Comparison of ENCODE assay signal across 23 cellular contexts in genomic region chrX:133657455-133657854, GRCh38.
DNase-seq lines count a peak whose midpoint lies in the region; ATAC-seq and TF ChIP-seq lines count a peak whose summit lies in the region.
"Had no signal": no experiment of that assay in that cellular context is flagged by ENCODE, and none has a peak within 500 bp of the region (broad histone marks: within the 10 kb centered on the region; RNA-seq: fewer than 3 reads in every experiment).

No MANE protein-coding gene starts in this region.

- peaks cover 26% of the 10 kb centered on the region for H3K36me3 Mint-ChIP-seq in nephron progenitor cell (ENCODE audit: low read depth)
- H3K36me3 Mint-ChIP-seq in progenitor cell of endocrine pancreas (ENCODE audit: insufficient read depth) = no peaks in the 10 kb centered on the region
- H3K36me3 Mint-ChIP-seq: CD4-positive, CD25-positive, alpha-beta regulatory T cell; CD8-positive, alpha-beta T cell had no signal

- H3K9me3 ChIP-seq in cardiac muscle cell (ENCODE audit: low read depth) (no peaks in the 10 kb centered on the region), right cardiac atrium (ENCODE audit: control insufficient read depth, low read length) (no peaks in the 10 kb centered on the region), body of pancreas (no peaks in the 10 kb centered on the region)
- H3K9me3 ChIP-seq: BLaER1, Caco-2, HAP-1 had no signal

- H3K27ac Mint-ChIP-seq in nephron progenitor cell (peak overlapping the region; percentile 46), progenitor cell of endocrine pancreas (peak overlapping the region; percentile 66)
- H3K27ac Mint-ChIP-seq: B cell; CD4-positive, CD25-positive, alpha-beta regulatory T cell; CD8-positive, alpha-beta T cell; GM23338; HFFc6 had no signal

- no peaks in the 10 kb centered on the region for H3K27me3 ChIP-seq in cardiac muscle cell
- no peaks in the 10 kb centered on the region for H3K27me3 ChIP-seq in right cardiac atrium (ENCODE audit: control insufficient read depth, insufficient read depth)
- H3K27me3 ChIP-seq in body of pancreas = no peaks in the 10 kb centered on the region

- no peaks in the 10 kb centered on the region for H3K36me3 ChIP-seq in cardiac muscle cell
- no peaks in the 10 kb centered on the region for H3K36me3 ChIP-seq in body of pancreas (replicated peaks in 1 of 2; ENCODE audit: insufficient read depth in 1 of 2, low read depth in 2 of 2)
- H3K36me3 ChIP-seq: BLaER1 had no signal

- H3K9me3 Mint-ChIP-seq in nephron progenitor cell (no peaks in the 10 kb centered on the region), progenitor cell of endocrine pancreas (ENCODE audit: low read depth) (no peaks in the 10 kb centered on the region)
- H3K9me3 Mint-ChIP-seq: CD4-positive, CD25-positive, alpha-beta regulatory T cell; CD8-positive, alpha-beta T cell; GM23338 had no signal

- H3K4me1 ChIP-seq in cardiac muscle cell (ENCODE audit: low read depth) (peaks cover 28% of the 10 kb centered on the region), right cardiac atrium (ENCODE audit: control insufficient read depth, insufficient read depth, low read length) (no peaks in the 10 kb centered on the region), body of pancreas (peaks cover 57% of the 10 kb centered on the region)
- H3K4me1 ChIP-seq: BLaER1, Caco-2 had no signal

- H3K4me3 Mint-ChIP-seq in nephron progenitor cell (no peak overlapping the region), progenitor cell of endocrine pancreas (ENCODE audit: low read depth) (no peak overlapping the region)
- H3K4me3 Mint-ChIP-seq: B cell; CD4-positive, CD25-positive, alpha-beta regulatory T cell; CD8-positive, alpha-beta T cell; GM23338; HFFc6 had no signal

- no peak for TF ChIP-seq POLR2A in body of pancreas (IDR thresholded peaks at IDR 0.05)

- no peak overlapping the region for H3K4me3 ChIP-seq in cardiac muscle cell
- H3K4me3 ChIP-seq in right cardiac atrium (ENCODE audit: low read length) = no peak overlapping the region
- no peak overlapping the region for H3K4me3 ChIP-seq in body of pancreas
- H3K4me3 ChIP-seq: BLaER1, GM12878, GM23338, HAP-1 had no signal

- WGBS in right cardiac atrium = 72% methylated on average over 2 of the region's 2 CpGs
- 20% methylated on average over 2 of the region's 2 CpGs for WGBS in body of pancreas, 2 donors

- ATAC-seq in right cardiac atrium (no peak), body of pancreas (peak; percentile 82), GM19395 (IDR thresholded peaks at IDR 0.05; ENCODE audit: unreplicated experiment) (no peak), GM18868 (IDR thresholded peaks at IDR 0.05; ENCODE audit: unreplicated experiment) (no peak), GM21619 (IDR thresholded peaks at IDR 0.05; ENCODE audit: unreplicated experiment) (no peak)
- ATAC-seq: CD8-positive, alpha-beta T cell; GM12878; GM23338 had no signal

- H3K27ac ChIP-seq in cardiac muscle cell (peak overlapping the region; percentile 73), right cardiac atrium (ENCODE audit: low read length) (no peak overlapping the region), body of pancreas (peak overlapping the region; percentile 69 to 84 (median 74))
- H3K27ac ChIP-seq: 22Rv1, BLaER1, C4-2B had no signal

- TF ChIP-seq CTCF in cardiac muscle cell (IDR thresholded peaks at IDR 0.05; ENCODE audit: low read depth, low read length) = no peak
- no peak for TF ChIP-seq CTCF in body of pancreas (IDR thresholded peaks at IDR 0.05)
- TF ChIP-seq CTCF in nephron progenitor cell (IDR thresholded peaks at IDR 0.05) = no peak
- no peak for TF ChIP-seq CTCF in progenitor cell of endocrine pancreas (IDR thresholded peaks at IDR 0.05; ENCODE audit: unreplicated experiment)

- intact Hi-C loops in right cardiac atrium (cut with DNase I) = loop anchor here in 1 of 4 donors (10.0 kb wide), 1 partner anchor 323 kb away; no protein-coding TSS in a partner anchor
- intact Hi-C loops in body of pancreas (cut with DNase I) = no loop called here

- DNase-seq in cardiac muscle cell (ENCODE audit: low read depth in 1 of 2, low spot score in 1 of 2) (no peak), right cardiac atrium (no peak), body of pancreas (peak; percentile 59 to 79 (median 76)), nephron progenitor cell (no peak), progenitor cell of endocrine pancreas (ENCODE audit: low spot score, unreplicated experiment) (no peak)
- DNase-seq: Caco-2; CD4-positive, CD25-positive, alpha-beta regulatory T cell; CD8-positive, alpha-beta T cell; DMS 273 treated with DMSO at 0.1 percent for 48 hours; DMS79; EL; GDM1; HFFc6 had no signal

- H3K27me3 Mint-ChIP-seq in nephron progenitor cell (ENCODE audit: low read depth, poor library complexity) (peaks cover 3% of the 10 kb centered on the region), progenitor cell of endocrine pancreas (no peaks in the 10 kb centered on the region)
- H3K27me3 Mint-ChIP-seq: B cell; CD4-positive, CD25-positive, alpha-beta regulatory T cell had no signal

- peaks cover 43% of the 10 kb centered on the region for H3K4me1 Mint-ChIP-seq in nephron progenitor cell
- peaks cover 31% of the 10 kb centered on the region for H3K4me1 Mint-ChIP-seq in progenitor cell of endocrine pancreas (ENCODE audit: low read depth)
- H3K4me1 Mint-ChIP-seq: B cell; CD4-positive, CD25-positive, alpha-beta regulatory T cell had no signal

Comparison
In these comparisons a context has a peak if more than half of its experiments do, and no peak if none do; other contexts are left out.
1. DNase-seq: peak in body of pancreas (4 of 4); none in cardiac muscle cell (0 of 2), right cardiac atrium (0 of 3), nephron progenitor cell (single experiment) and progenitor cell of endocrine pancreas (single experiment).